In the genomic region with DNA sequence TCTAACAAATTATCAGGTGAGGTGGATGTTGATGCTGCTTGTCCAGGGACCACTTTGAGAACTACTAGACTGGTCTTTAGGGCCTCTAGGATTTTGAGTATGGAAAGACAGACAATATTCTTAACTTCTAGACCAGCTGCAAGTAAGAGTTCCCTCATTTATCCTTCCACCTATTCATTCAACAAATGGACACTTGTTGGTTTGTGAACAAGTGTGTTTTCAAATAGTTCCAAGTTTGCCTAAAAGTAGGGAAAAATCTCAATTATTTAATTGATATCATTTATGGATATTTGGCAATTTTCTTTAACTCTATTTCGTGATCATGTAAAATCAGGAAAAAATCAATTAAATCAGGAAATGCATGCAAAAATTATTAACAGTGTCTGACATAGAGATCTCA, we compare ENCODE assay signal across 39 cellular contexts.
"Had no signal": no experiment of that assay in that cellular context is flagged by ENCODE, and none has a peak within 500 bp of the region (broad histone marks: within the 10 kb centered on the region; RNA-seq: fewer than 3 reads in every experiment).

No MANE protein-coding gene starts in this region.

- ATAC-seq: activated CD4-positive, alpha-beta T cell treated with anti-CD3 and anti-CD28 coated beads for 36 hours; activated CD4-positive, CD25-positive, alpha-beta regulatory T cell treated with anti-CD3 and anti-CD28 coated beads, Interleukin-2, amount 50 U/mL, for 24 hours; activated CD8-positive, alpha-beta memory T cell treated with anti-CD3 and anti-CD28 coated beads, Interleukin-2, amount 10 ng/mL, durations not matched to agents 7 days and 5 days; activated CD8-positive, alpha-beta T cell treated with anti-CD3 and anti-CD28 coated beads, Interleukin-2, amount 10 ng/mL, durations not matched to agents 7 days and 5 days; activated naive CD8-positive, alpha-beta T cell treated with anti-CD3 and anti-CD28 coated beads, Interleukin-2, amount 50 U/mL, for 24 hours; WTC11 had no signal

- H3K9me3 Mint-ChIP-seq: activated CD4-positive, alpha-beta memory T cell treated with anti-CD3 and anti-CD28 coated beads, Interleukin-2, amount 10 ng/mL, durations not matched to agents 7 days and 5 days; activated CD4-positive, alpha-beta T cell treated with anti-CD3 and anti-CD28 coated beads, Interleukin-2, amount 10 ng/mL, durations not matched to agents 7 days and 5 days; activated naive CD4-positive, alpha-beta T cell treated with anti-CD3 and anti-CD28 coated beads, Interleukin-2, amount 10 ng/mL, durations not matched to agents 7 days and 5 days; activated naive CD4-positive, alpha-beta T cell treated with anti-CD3 and anti-CD28 coated beads, Interleukin-2, amount 50 U/mL, for 24 hours; activated naive CD8-positive, alpha-beta T cell treated with anti-CD3 and anti-CD28 coated beads, Interleukin-2, amount 50 U/mL, for 24 hours; activated T-cell treated with anti-CD3 and anti-CD28 coated beads, Interleukin-2, amount 50 U/mL, for 24 hours; activated T-helper 2 cell treated with anti-CD3 and anti-CD28 coated beads, Interferon-gamma antibody, Interleukin-2, Interleukin-4, amounts not matched to agents 10 μg/mL and 5 μg/mL and 100 μg/mL, durations not matched to agents 14 hours and 24 hours and 36 hours; T-helper 1 cell treated with Interleukin-12 subunit alpha and Interleukin-12 subunit beta and Interleukin-4 antibody, amounts not matched to agents 30 μg/mL and 1 μg/mL, for 36 hours; T-helper 2 cell treated with Interferon-gamma antibody and Interleukin-4, amounts not matched to agents 5 μg/mL and 100 μg/mL, for 36 hours had no signal

- H3K36me3 Mint-ChIP-seq: activated CD8-positive, alpha-beta memory T cell treated with anti-CD3 and anti-CD28 coated beads, Interleukin-2, amount 10 ng/mL, durations not matched to agents 7 days and 5 days; activated naive CD4-positive, alpha-beta T cell treated with anti-CD3 and anti-CD28 coated beads, Interleukin-2, amount 10 ng/mL, durations not matched to agents 7 days and 5 days; activated naive CD4-positive, alpha-beta T cell treated with anti-CD3 and anti-CD28 coated beads, Interleukin-2, amount 50 U/mL, for 24 hours; activated naive CD8-positive, alpha-beta T cell; activated naive CD8-positive, alpha-beta T cell treated with anti-CD3 and anti-CD28 coated beads, Interleukin-2, amount 10 ng/mL, durations not matched to agents 7 days and 5 days; brain; WTC11 had no signal

- H3K27ac Mint-ChIP-seq: activated CD4-positive, alpha-beta memory T cell treated with anti-CD3 and anti-CD28 coated beads, Interleukin-2, amount 10 ng/mL, durations not matched to agents 7 days and 5 days; activated CD4-positive, alpha-beta T cell treated with anti-CD3 and anti-CD28 coated beads for 36 hours; activated CD4-positive, alpha-beta T cell treated with anti-CD3 and anti-CD28 coated beads, Interleukin-2, amount 10 ng/mL, durations not matched to agents 7 days and 5 days; activated CD8-positive, alpha-beta memory T cell treated with anti-CD3 and anti-CD28 coated beads, Interleukin-2, amount 10 ng/mL, durations not matched to agents 7 days and 5 days; activated CD8-positive, alpha-beta T cell treated with anti-CD3 and anti-CD28 coated beads, Interleukin-2, amount 10 ng/mL, durations not matched to agents 7 days and 5 days; activated naive CD4-positive, alpha-beta T cell treated with anti-CD3 and anti-CD28 coated beads, Interleukin-2, amount 10 ng/mL, durations not matched to agents 7 days and 5 days; activated naive CD4-positive, alpha-beta T cell treated with anti-CD3 and anti-CD28 coated beads, Interleukin-2, amount 50 U/mL, for 24 hours; activated naive CD8-positive, alpha-beta T cell; activated naive CD8-positive, alpha-beta T cell treated with anti-CD3 and anti-CD28 coated beads, Interleukin-2, amount 10 ng/mL, durations not matched to agents 7 days and 5 days; activated naive CD8-positive, alpha-beta T cell treated with anti-CD3 and anti-CD28 coated beads, Interleukin-2, amount 50 U/mL, for 24 hours; activated T-cell treated with anti-CD3 and anti-CD28 coated beads, Interleukin-2, amount 50 U/mL, for 24 hours; activated T-helper 2 cell treated with anti-CD3 and anti-CD28 coated beads, Interferon-gamma antibody, Interleukin-2, Interleukin-4, amounts not matched to agents 10 μg/mL and 5 μg/mL and 100 μg/mL, durations not matched to agents 14 hours and 24 hours and 36 hours; brain; T-helper 1 cell treated with Interleukin-12 subunit alpha and Interleukin-12 subunit beta and Interleukin-4 antibody, amounts not matched to agents 30 μg/mL and 1 μg/mL, for 36 hours; T-helper 2 cell treated with Interferon-gamma antibody and Interleukin-4, amounts not matched to agents 5 μg/mL and 100 μg/mL, for 36 hours; WTC11 had no signal

- H3K4me1 Mint-ChIP-seq: activated CD4-positive, alpha-beta memory T cell treated with anti-CD3 and anti-CD28 coated beads, Interleukin-2, amount 10 ng/mL, durations not matched to agents 7 days and 5 days; activated CD4-positive, alpha-beta T cell treated with anti-CD3 and anti-CD28 coated beads for 36 hours; activated CD4-positive, alpha-beta T cell treated with anti-CD3 and anti-CD28 coated beads, Interleukin-2, amount 10 ng/mL, durations not matched to agents 7 days and 5 days; activated CD8-positive, alpha-beta memory T cell treated with anti-CD3 and anti-CD28 coated beads, Interleukin-2, amount 10 ng/mL, durations not matched to agents 7 days and 5 days; activated naive CD4-positive, alpha-beta T cell treated with anti-CD3 and anti-CD28 coated beads, Interleukin-2, amount 10 ng/mL, durations not matched to agents 7 days and 5 days; activated naive CD4-positive, alpha-beta T cell treated with anti-CD3 and anti-CD28 coated beads, Interleukin-2, amount 50 U/mL, for 24 hours; activated naive CD8-positive, alpha-beta T cell treated with anti-CD3 and anti-CD28 coated beads, Interleukin-2, amount 10 ng/mL, durations not matched to agents 7 days and 5 days; activated naive CD8-positive, alpha-beta T cell treated with anti-CD3 and anti-CD28 coated beads, Interleukin-2, amount 50 U/mL, for 24 hours; central memory CD8-positive, alpha-beta T cell had no signal

- H3K4me1 ChIP-seq: ascending aorta had no signal

- H3K4me3 Mint-ChIP-seq: activated CD4-positive, alpha-beta memory T cell treated with anti-CD3 and anti-CD28 coated beads, Interleukin-2, amount 10 ng/mL, durations not matched to agents 7 days and 5 days; activated CD4-positive, alpha-beta T cell treated with anti-CD3 and anti-CD28 coated beads for 36 hours; activated CD4-positive, alpha-beta T cell treated with anti-CD3 and anti-CD28 coated beads, Interleukin-2, amount 10 ng/mL, durations not matched to agents 7 days and 5 days; activated CD8-positive, alpha-beta memory T cell treated with anti-CD3 and anti-CD28 coated beads, Interleukin-2, amount 10 ng/mL, durations not matched to agents 7 days and 5 days; activated CD8-positive, alpha-beta T cell treated with anti-CD3 and anti-CD28 coated beads, Interleukin-2, amount 10 ng/mL, durations not matched to agents 7 days and 5 days; activated naive CD4-positive, alpha-beta T cell treated with anti-CD3 and anti-CD28 coated beads, Interleukin-2, amount 10 ng/mL, durations not matched to agents 7 days and 5 days; activated naive CD4-positive, alpha-beta T cell treated with anti-CD3 and anti-CD28 coated beads, Interleukin-2, amount 50 U/mL, for 24 hours; activated naive CD8-positive, alpha-beta T cell; activated naive CD8-positive, alpha-beta T cell treated with anti-CD3 and anti-CD28 coated beads, Interleukin-2, amount 10 ng/mL, durations not matched to agents 7 days and 5 days; activated naive CD8-positive, alpha-beta T cell treated with anti-CD3 and anti-CD28 coated beads, Interleukin-2, amount 50 U/mL, for 24 hours; activated T-cell treated with anti-CD3 and anti-CD28 coated beads, Interleukin-2, amount 50 U/mL, for 24 hours; brain; central memory CD8-positive, alpha-beta T cell; T-helper 1 cell treated with Interleukin-12 subunit alpha and Interleukin-12 subunit beta and Interleukin-4 antibody, amounts not matched to agents 30 μg/mL and 1 μg/mL, for 36 hours; T-helper 2 cell treated with Interferon-gamma antibody and Interleukin-4, amounts not matched to agents 5 μg/mL and 100 μg/mL, for 36 hours; WTC11 had no signal

- H3K27me3 Mint-ChIP-seq: activated CD4-positive, alpha-beta memory T cell treated with anti-CD3 and anti-CD28 coated beads, Interleukin-2, amount 10 ng/mL, durations not matched to agents 7 days and 5 days; activated CD4-positive, alpha-beta T cell treated with anti-CD3 and anti-CD28 coated beads for 36 hours; activated CD4-positive, alpha-beta T cell treated with anti-CD3 and anti-CD28 coated beads, Interleukin-2, amount 10 ng/mL, durations not matched to agents 7 days and 5 days; activated CD8-positive, alpha-beta memory T cell treated with anti-CD3 and anti-CD28 coated beads, Interleukin-2, amount 10 ng/mL, durations not matched to agents 7 days and 5 days; activated naive CD4-positive, alpha-beta T cell treated with anti-CD3 and anti-CD28 coated beads, Interleukin-2, amount 10 ng/mL, durations not matched to agents 7 days and 5 days; activated naive CD4-positive, alpha-beta T cell treated with anti-CD3 and anti-CD28 coated beads, Interleukin-2, amount 50 U/mL, for 24 hours; activated naive CD8-positive, alpha-beta T cell; activated naive CD8-positive, alpha-beta T cell treated with anti-CD3 and anti-CD28 coated beads, Interleukin-2, amount 10 ng/mL, durations not matched to agents 7 days and 5 days; activated T-cell treated with anti-CD3 and anti-CD28 coated beads, Interleukin-2, amount 50 U/mL, for 24 hours; brain; central memory CD8-positive, alpha-beta T cell had no signal

- H3K4me3 ChIP-seq: ascending aorta, cardiac muscle cell had no signal

- H3K27ac ChIP-seq: ascending aorta, cardiac muscle cell, WERI-Rb-1 had no signal

- DNase-seq: activated CD4-positive, alpha-beta memory T cell treated with anti-CD3 and anti-CD28 coated beads, Interleukin-2, amount 10 ng/mL, durations not matched to agents 7 days and 5 days; activated CD4-positive, alpha-beta T cell treated with anti-CD3 and anti-CD28 coated beads for 1 hour; activated CD4-positive, alpha-beta T cell treated with anti-CD3 and anti-CD28 coated beads for 36 hours; activated CD4-positive, alpha-beta T cell treated with anti-CD3 and anti-CD28 coated beads for 48 hours; activated CD4-positive, alpha-beta T cell treated with anti-CD3 and anti-CD28 coated beads, Interleukin-2, amount 10 ng/mL, durations not matched to agents 7 days and 5 days; activated CD4-positive, alpha-beta T cell treated with anti-CD3 and anti-CD28 coated beads, Interleukin-2, amount 50 U/mL, for 48 hours; activated CD4-positive, CD25-positive, alpha-beta regulatory T cell; activated CD8-positive, alpha-beta memory T cell treated with anti-CD3 and anti-CD28 coated beads for 24 hours; activated CD8-positive, alpha-beta memory T cell treated with anti-CD3 and anti-CD28 coated beads, Interleukin-2, amount 10 ng/mL, durations not matched to agents 7 days and 5 days; activated CD8-positive, alpha-beta memory T cell treated with anti-CD3 and anti-CD28 coated beads, Interleukin-2, amount 50 U/mL, for 48 hours; activated CD8-positive, alpha-beta T cell treated with anti-CD3 and anti-CD28 coated beads, Interleukin-2, amount 10 ng/mL, durations not matched to agents 7 days and 5 days; activated effector memory CD4-positive, alpha-beta T cell treated with Interleukin-2 at 50 U/mL for 16 hours; activated gamma-delta T cell; activated naive CD4-positive, alpha-beta T cell treated with anti-CD3 and anti-CD28 coated beads, Interleukin-2, amount 10 ng/mL, durations not matched to agents 7 days and 5 days; activated naive CD4-positive, alpha-beta T cell treated with Interleukin-2 at 50 U/mL for 16 hours; activated naive CD8-positive, alpha-beta T cell treated with anti-CD3 and anti-CD28 coated beads, Interleukin-2, amount 10 ng/mL, durations not matched to agents 7 days and 5 days; activated naive CD8-positive, alpha-beta T cell treated with anti-CD3 and anti-CD28 coated beads, Interleukin-2, amount 50 U/mL, for 24 hours; activated T-cell treated with anti-CD3 and anti-CD28 coated beads, Interleukin-2, amount 50 U/mL, for 24 hours; activated T-cell treated with anti-CD3 and anti-CD28 coated beads, Interleukin-2, amount 50 U/mL, for 48 hours; amygdala; anterior cingulate cortex; caudate nucleus; cerebellar nuclear complex; T-helper 2 cell; T-helper 9 cell; WERI-Rb-1 had no signal

- FAIRE-seq: bronchial epithelial cell, TTC549 had no signal

- H3K9me3 ChIP-seq: ascending aorta had no signal
